Comparison of ENCODE assay signal across 8 cellular contexts in genomic region chr7:952548-953441, GRCh38. TPM values are rescaled to one million over a fixed set of nuclear protein-coding genes. Genes with fewer than 3 reads are reported as not detected.
DNase-seq lines count a peak whose midpoint lies in the region; ATAC-seq and TF ChIP-seq lines count a peak whose summit lies in the region.

No MANE protein-coding gene starts in this region.

- H3K36me3 ChIP-seq in mucosa of rectum (ENCODE audit: control insufficient read depth in 2 of 2, insufficient read depth in 2 of 2, low read length in 2 of 2), result no peaks in the 10 kb centered on the region

- no peaks in the 10 kb centered on the region for H3K9me3 ChIP-seq in mucosa of rectum (ENCODE audit: control insufficient read depth in 2 of 2, low read length in 2 of 2)

- TF ChIP-seq CTCF in type B pancreatic cell (conservative IDR thresholded peaks at IDR 0.05), result no peak
- TF ChIP-seq CTCF in GM10266 (IDR thresholded peaks at IDR 0.05; ENCODE audit: control insufficient read depth, insufficient read depth, low read depth, missing control alignments), result no peak

- H3K36me3 Mint-ChIP-seq in activated naive CD4-positive, alpha-beta T cell treated with anti-CD3 and anti-CD28 coated beads, Interleukin-2, amount 50 U/mL, for 24 hours, result no peaks in the 10 kb centered on the region
- H3K36me3 Mint-ChIP-seq in central memory CD8-positive, alpha-beta T cell (ENCODE audit: insufficient read depth), result peaks cover 2% of the 10 kb centered on the region
- H3K36me3 Mint-ChIP-seq in type B pancreatic cell, result no peaks in the 10 kb centered on the region

- peak overlapping the region; percentile 52 for H3K4me3 Mint-ChIP-seq in activated naive CD4-positive, alpha-beta T cell treated with anti-CD3 and anti-CD28 coated beads, Interleukin-2, amount 50 U/mL, for 24 hours
- peak overlapping the region; percentile 68 for H3K4me3 Mint-ChIP-seq in central memory CD8-positive, alpha-beta T cell
- H3K4me3 Mint-ChIP-seq in type B pancreatic cell, result peak overlapping the region; percentile 54

- H3K9me3 Mint-ChIP-seq in activated naive CD4-positive, alpha-beta T cell treated with anti-CD3 and anti-CD28 coated beads, Interleukin-2, amount 50 U/mL, for 24 hours, result no peaks in the 10 kb centered on the region
- no peaks in the 10 kb centered on the region for H3K9me3 Mint-ChIP-seq in central memory CD8-positive, alpha-beta T cell
- no peaks in the 10 kb centered on the region for H3K9me3 Mint-ChIP-seq in type B pancreatic cell

- no peak for ATAC-seq in central memory CD8-positive, alpha-beta T cell (replicated peaks; ENCODE audit: extremely low read depth, poor library complexity, severe bottlenecking)
- no peak for ATAC-seq in GM18505 (IDR thresholded peaks at IDR 0.05; ENCODE audit: unreplicated experiment)

- peak overlapping the region; percentile 84 to 90 for H3K27ac ChIP-seq in mucosa of rectum (ENCODE audit: low read depth in 2 of 2, low read length in 2 of 2)

- peaks cover 0 to 2% of the 10 kb centered on the region in 2 donors for H3K27me3 ChIP-seq in mucosa of rectum (ENCODE audit: control insufficient read depth in 2 of 2, insufficient read depth in 2 of 2, low read length in 2 of 2)

- peak overlapping the region; percentile 70 to 73 for H3K9ac ChIP-seq in mucosa of rectum (ENCODE audit: low read depth in 1 of 2, low read length in 2 of 2)

- no peak for DNase-seq in activated naive CD4-positive, alpha-beta T cell treated with Interleukin-2 at 50 U/mL for 16 hours
- DNase-seq in central memory CD8-positive, alpha-beta T cell (ENCODE audit: low spot score in 2 of 2), result no peak
- DNase-seq in type B pancreatic cell (ENCODE audit: extremely low spot score, unreplicated experiment) (no peak), GM10266 (ENCODE audit: extremely low spot score) (no peak), cortex of kidney (lab: John Stamatoyannopoulos, UW) (no peak)

- H3K4me1 ChIP-seq in mucosa of rectum (ENCODE audit: control insufficient read depth in 2 of 2, insufficient read depth in 2 of 2, low read length in 2 of 2), result peaks cover 13 to 22% of the 10 kb centered on the region in 2 donors

- peaks cover 5% of the 10 kb centered on the region for H3K27me3 Mint-ChIP-seq in activated naive CD4-positive, alpha-beta T cell treated with anti-CD3 and anti-CD28 coated beads, Interleukin-2, amount 50 U/mL, for 24 hours
- H3K27me3 Mint-ChIP-seq in central memory CD8-positive, alpha-beta T cell, result no peaks in the 10 kb centered on the region
- peaks cover 14% of the 10 kb centered on the region for H3K27me3 Mint-ChIP-seq in type B pancreatic cell

- no peak overlapping the region for H3K27ac Mint-ChIP-seq in activated naive CD4-positive, alpha-beta T cell treated with anti-CD3 and anti-CD28 coated beads, Interleukin-2, amount 50 U/mL, for 24 hours
- H3K27ac Mint-ChIP-seq in central memory CD8-positive, alpha-beta T cell (ENCODE audit: low read depth), result peak overlapping the region; percentile 32
- no peak overlapping the region for H3K27ac Mint-ChIP-seq in type B pancreatic cell

- peak overlapping the region; percentile 62 to 70 for H3K4me3 ChIP-seq in mucosa of rectum (ENCODE audit: low read length in 2 of 2)

- H3K4me1 Mint-ChIP-seq in activated naive CD4-positive, alpha-beta T cell treated with anti-CD3 and anti-CD28 coated beads, Interleukin-2, amount 50 U/mL, for 24 hours, result peaks cover 4% of the 10 kb centered on the region
- peaks cover 20% of the 10 kb centered on the region for H3K4me1 Mint-ChIP-seq in central memory CD8-positive, alpha-beta T cell
- no peaks in the 10 kb centered on the region for H3K4me1 Mint-ChIP-seq in type B pancreatic cell (ENCODE audit: unreplicated experiment)

- TF ChIP-seq POLR2A in GM18505 (IDR thresholded peaks at IDR 0.05; ENCODE audit: borderline replicate concordance, extremely low read depth, insufficient read depth, insufficient read length), result no peak

RNA-seq across cellular contexts. Expression of gene ADAP1, which starts 1.7 kb away (rescaled TPM):
- total RNA-seq in type B pancreatic cell (ENCODE audit: low replicate concordance), result 15.7 and 18.1 TPM in 2 replicates

RNA-seq across cellular contexts. Expression of gene COX19, which starts 22.6 kb away (rescaled TPM):
- total RNA-seq in type B pancreatic cell (ENCODE audit: low replicate concordance), result 14.8 and 15.4 TPM in 2 replicates

RNA-seq across cellular contexts. Expression of gene CYP2W1, which starts 30.2 kb away (rescaled TPM):
- 13.6 and 15.3 TPM in 2 replicates for total RNA-seq in type B pancreatic cell (ENCODE audit: low replicate concordance)
